In the genomic region with DNA sequence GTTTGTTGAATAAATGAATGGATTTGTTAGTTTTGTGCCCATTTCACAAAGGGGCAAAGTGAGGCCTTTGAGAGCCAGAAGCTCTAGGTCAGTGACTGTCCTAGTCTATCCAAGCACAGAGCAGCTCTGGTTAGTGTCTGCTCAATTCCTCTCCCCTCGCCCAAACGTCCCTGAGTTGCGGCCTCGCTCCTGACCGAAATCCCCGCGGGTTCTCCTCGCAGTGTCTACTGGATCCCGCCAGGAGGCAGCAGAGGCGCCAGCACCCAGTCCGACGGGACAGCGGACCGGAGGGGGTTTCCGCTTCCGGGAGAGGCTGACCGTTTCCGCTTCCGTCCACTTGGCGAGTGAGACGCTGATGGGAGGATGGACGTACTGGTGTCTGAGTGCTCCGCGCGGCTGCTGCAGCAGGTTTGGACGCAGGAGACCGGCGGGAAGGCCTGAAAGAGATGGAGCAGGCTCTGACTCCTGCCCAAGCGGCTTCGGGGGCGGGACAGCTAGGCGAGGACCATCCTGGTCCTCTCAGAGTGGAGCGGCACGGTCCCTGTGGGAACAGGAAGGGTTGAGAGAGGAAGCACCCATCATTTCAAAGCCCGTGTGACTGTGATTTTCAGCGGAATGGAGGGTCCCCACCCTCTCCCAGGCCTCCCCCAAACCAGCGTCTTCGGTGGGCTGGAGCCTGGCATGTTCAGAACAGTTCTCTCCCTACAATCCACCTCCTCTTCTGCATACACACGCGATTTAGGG, we compare ENCODE assay signal across 1 cellular context.
TF ChIP-seq lines count a peak whose summit lies in the region.

Gene RARS1 (plus strand): TSS at position 336 of the 744 bp plus-strand sequence. CDS start 28 bp downstream, at position 364.

TF ChIP-seq in HepG2, 621 proteins besides CTCF, POLR2A, EP300 and RAD21 (continued from another document and continues in another):
- TF ChIP-seq ZNF616 (CRISPR knock-in tag; IDR thresholded peaks at IDR 0.05; ENCODE audit: low read depth) (no peak; the same call in 1 of the 2 replicates), NCOA1 (CRISPR knock-in tag; IDR thresholded peaks at IDR 0.05) (peak; percentile 93), THAP11 (CRISPR knock-in tag; IDR thresholded peaks at IDR 0.05) (peak; percentile 96), HNF4A (CRISPR knock-in tag; IDR thresholded peaks at IDR 0.05) (peak; percentile 30; the same call in 1 of the 2 replicates), TBX3 (IDR thresholded peaks at IDR 0.05; ENCODE audit: borderline replicate concordance) (no peak), YEATS2 (CRISPR knock-in tag; IDR thresholded peaks at IDR 0.05; ENCODE audit: borderline replicate concordance) (peak; percentile 98), ATF7-NPFF (CRISPR knock-in tag; IDR thresholded peaks at IDR 0.05; ENCODE audit: low read depth) (peak; percentile 72), HBP1 (CRISPR knock-in tag; IDR thresholded peaks at IDR 0.05; ENCODE audit: low read depth) (peak; percentile 92; the same call in 1 of the 2 replicates), TRAFD1 (CRISPR knock-in tag; IDR thresholded peaks at IDR 0.05; ENCODE audit: borderline replicate concordance) (no peak), ZNF501 (CRISPR knock-in tag; IDR thresholded peaks at IDR 0.05) (peak; percentile 72; the same call in 1 of the 2 replicates), ZNF432 (CRISPR knock-in tag; IDR thresholded peaks at IDR 0.05; ENCODE audit: borderline replicate concordance) (no peak), ZFP62 (CRISPR knock-in tag; IDR thresholded peaks at IDR 0.05) (no peak), ZNF558 (CRISPR knock-in tag; IDR thresholded peaks at IDR 0.05; ENCODE audit: borderline replicate concordance) (no peak), NFAT5 (CRISPR knock-in tag; IDR thresholded peaks at IDR 0.05) (no peak; the same call in 1 of the 2 replicates), MXD3 (CRISPR knock-in tag; IDR thresholded peaks at IDR 0.05) (peak; percentile 84), ZNF446 (CRISPR knock-in tag; IDR thresholded peaks at IDR 0.05) (no peak; the same call in 1 of the 2 replicates), HOXA9 (CRISPR knock-in tag; IDR thresholded peaks at IDR 0.05; ENCODE audit: borderline replicate concordance) (peak; percentile 92; the same call in 1 of the 2 replicates), ZNF670 (CRISPR knock-in tag; IDR thresholded peaks at IDR 0.05; ENCODE audit: borderline replicate concordance) (0 out of 2 replicates have a peak, but pooled peaks have one; percentile 27), ARID5B (CRISPR knock-in tag; IDR thresholded peaks at IDR 0.05) (peak; percentile 80), ZNF12 (CRISPR knock-in tag; IDR thresholded peaks at IDR 0.05) (peak; percentile 61; the same call in 1 of the 2 replicates), ZNF232 (CRISPR knock-in tag; IDR thresholded peaks at IDR 0.05; ENCODE audit: borderline replicate concordance) (peak; percentile 76; the same call in 1 of the 2 replicates), ZNF639 (CRISPR knock-in tag; conservative IDR thresholded peaks at IDR 0.05) (0 out of 2 replicates have a peak, but pooled peaks have one; percentile 48), ZNF138 (CRISPR knock-in tag; IDR thresholded peaks at IDR 0.05; ENCODE audit: low read depth) (peak; percentile 93), ONECUT2 (CRISPR knock-in tag; IDR thresholded peaks at IDR 0.05) (peak; percentile 60), GZF1 (CRISPR knock-in tag; IDR thresholded peaks at IDR 0.05) (no peak; the same call in 1 of the 2 replicates), ZBTB7B (CRISPR knock-in tag; IDR thresholded peaks at IDR 0.05) (peak; percentile 69), TEF (CRISPR knock-in tag; IDR thresholded peaks at IDR 0.05) (no peak), ZBTB8A (CRISPR knock-in tag; IDR thresholded peaks at IDR 0.05; ENCODE audit: borderline replicate concordance, low read depth) (no peak), ZNF484 (CRISPR knock-in tag; IDR thresholded peaks at IDR 0.05; ENCODE audit: borderline replicate concordance, low read depth) (no peak), WIZ (CRISPR knock-in tag; IDR thresholded peaks at IDR 0.05) (peak; percentile 66; the same call in 1 of the 2 replicates), RBAK (CRISPR knock-in tag; IDR thresholded peaks at IDR 0.05) (no peak), MEF2D (CRISPR knock-in tag; IDR thresholded peaks at IDR 0.05) (peak; percentile 82), CBX5 (CRISPR knock-in tag; IDR thresholded peaks at IDR 0.05; ENCODE audit: borderline replicate concordance) (peak; percentile 94; the same call in 1 of the 2 replicates), ZBTB21 (CRISPR knock-in tag; IDR thresholded peaks at IDR 0.05) (no peak), FOXK2 (IDR thresholded peaks at IDR 0.05) (no peak), ZNF816 (CRISPR knock-in tag; IDR thresholded peaks at IDR 0.05; ENCODE audit: borderline replicate concordance) (no peak), GABPB1 (CRISPR knock-in tag; IDR thresholded peaks at IDR 0.05) (peak; percentile 100), ZNF713 (CRISPR knock-in tag; IDR thresholded peaks at IDR 0.05) (no peak), SMAD9 (CRISPR knock-in tag; IDR thresholded peaks at IDR 0.05) (no peak), ZNF253 (CRISPR knock-in tag; IDR thresholded peaks at IDR 0.05; ENCODE audit: borderline replicate concordance) (no peak)
- TF ChIP-seq, protein P1, sequence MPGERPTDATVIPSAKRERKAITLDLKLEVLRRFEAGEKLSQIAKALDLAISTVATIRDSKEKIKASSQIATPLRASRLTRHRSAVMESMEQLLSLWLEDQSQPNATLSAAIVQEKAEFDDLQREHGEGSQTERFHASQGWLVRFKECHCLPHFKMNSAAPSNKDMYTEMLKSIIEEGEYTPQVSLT (CRISPR knock-in tag; IDR thresholded peaks at IDR 0.05; ENCODE audit: borderline replicate concordance, low read depth): no peak
- TF ChIP-seq, protein P2, sequence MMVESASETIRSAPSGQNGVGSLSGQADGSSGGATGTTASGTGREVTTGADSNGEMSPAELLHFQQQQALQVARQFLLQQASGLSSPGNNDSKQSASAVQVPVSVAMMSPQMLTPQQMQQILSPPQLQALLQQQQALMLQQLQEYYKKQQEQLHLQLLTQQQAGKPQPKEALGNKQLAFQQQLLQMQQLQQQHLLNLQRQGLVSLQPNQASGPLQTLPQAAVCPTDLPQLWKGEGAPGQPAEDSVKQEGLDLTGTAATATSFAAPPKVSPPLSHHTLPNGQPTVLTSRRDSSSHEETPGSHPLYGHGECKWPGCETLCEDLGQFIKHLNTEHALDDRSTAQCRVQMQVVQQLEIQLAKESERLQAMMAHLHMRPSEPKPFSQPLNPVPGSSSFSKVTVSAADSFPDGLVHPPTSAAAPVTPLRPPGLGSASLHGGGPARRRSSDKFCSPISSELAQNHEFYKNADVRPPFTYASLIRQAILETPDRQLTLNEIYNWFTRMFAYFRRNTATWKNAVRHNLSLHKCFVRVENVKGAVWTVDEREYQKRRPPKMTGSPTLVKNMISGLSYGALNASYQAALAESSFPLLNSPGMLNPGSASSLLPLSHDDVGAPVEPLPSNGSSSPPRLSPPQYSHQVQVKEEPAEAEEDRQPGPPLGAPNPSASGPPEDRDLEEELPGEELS (CRISPR knock-in tag; IDR thresholded peaks at IDR 0.05): peak; percentile 58; the same call in 1 of the 2 replicates
